ENCODE assay signal across 2 cellular contexts in genomic region chrX:109632906-109633504, GRCh38.
TF ChIP-seq lines count a peak whose summit lies in the region.

No MANE protein-coding gene starts in this region.

TF ChIP-seq in HCT116, 20 proteins besides CTCF, POLR2A, EP300 and RAD21 (continued from another document):
- TF ChIP-seq REST (IDR thresholded peaks at IDR 0.05; ENCODE audit: low read depth) (no peak), TCF7L2 (IDR thresholded peaks at IDR 0.05; ENCODE audit: borderline replicate concordance, extremely low read depth, insufficient read depth, insufficient read length) (no peak), SRF (IDR thresholded peaks at IDR 0.05; ENCODE audit: low read depth) (no peak), EGR1 (IDR thresholded peaks at IDR 0.05; ENCODE audit: low read depth) (no peak), ZNF274 (IDR thresholded peaks at IDR 0.05; ENCODE audit: low read depth, low read length) (no peak), SIN3A (IDR thresholded peaks at IDR 0.05; ENCODE audit: low read depth) (no peak), POLR2AphosphoS5 (IDR thresholded peaks at IDR 0.05; ENCODE audit: low read depth, low read length) (no peak), YY1 (IDR thresholded peaks at IDR 0.05; ENCODE audit: extremely low read depth, insufficient replicate concordance, low read depth, low read length) (no peak)
TF ChIP-seq in HCT116: peak in this region for 0.

TF ChIP-seq in HepG2, 621 proteins besides CTCF, POLR2A, EP300 and RAD21 (continued from another document):
- TF ChIP-seq ZNF362 (CRISPR knock-in tag; IDR thresholded peaks at IDR 0.05; ENCODE audit: borderline replicate concordance) (no peak), THAP11 (CRISPR knock-in tag; IDR thresholded peaks at IDR 0.05) (no peak), HOMEZ (CRISPR knock-in tag; IDR thresholded peaks at IDR 0.05; ENCODE audit: low read depth) (no peak), ZNF761 (CRISPR knock-in tag; conservative IDR thresholded peaks at IDR 0.05) (no peak)
